Comparison of ENCODE assay signal across 19 cellular contexts in genomic region chr2:86233464-86233863, GRCh38.
"Had no signal": no experiment of that assay in that cellular context is flagged by ENCODE, and none has a peak within 500 bp of the region (broad histone marks: within the 10 kb centered on the region; RNA-seq: fewer than 3 reads in every experiment).

No MANE protein-coding gene starts in this region.

- H3K9me3 ChIP-seq: right atrium auricular region, tibial artery, uterus had no signal

- H3K4me1 ChIP-seq: uterus had no signal

- H3K4me2 ChIP-seq: hepatocyte had no signal

- H3K4me3 ChIP-seq: hepatocyte, right atrium auricular region, tibial artery, uterus had no signal

- DNase-seq: activated CD4-positive, alpha-beta memory T cell treated with anti-CD3 and anti-CD28 coated beads, Interleukin-2, amount 10 ng/mL, durations not matched to agents 7 days and 5 days; activated CD4-positive, alpha-beta T cell treated with anti-CD3 and anti-CD28 coated beads for 36 hours; activated naive CD4-positive, alpha-beta T cell treated with Interleukin-2 at 50 U/mL for 16 hours; activated naive CD8-positive, alpha-beta T cell treated with anti-CD3 and anti-CD28 coated beads, Interleukin-2, amount 50 U/mL, for 24 hours; activated T-cell treated with anti-CD3 and anti-CD28 coated beads, Interleukin-2, amount 50 U/mL, for 24 hours; anterior cingulate cortex; cortex of kidney; mesenchymal stem cell; naive thymus-derived CD8-positive, alpha-beta T cell; stimulated activated CD4-positive, alpha-beta T cell treated with anti-CD3 and anti-CD28 coated beads, Interleukin-12 subunit alpha, Interleukin-12 subunit beta, amount 100 ng/mL, for 4 hours; stimulated activated CD4-positive, alpha-beta T cell treated with anti-CD3 and anti-CD28 coated beads, Interleukin-1b, Interleukin-23, amount 100 ng/mL, for 48 hours; stimulated activated CD8-positive, alpha-beta memory T cell treated with anti-CD3 and anti-CD28 coated beads, Interleukin-4, amount 100 ng/mL, for 48 hours; stimulated activated naive CD4-positive, alpha-beta T cell treated with Interleukin-2 at 50 U/mL for 16 hours; T-helper 2 cell; tibial artery; uterus had no signal

- H3K4me3 Mint-ChIP-seq: activated CD4-positive, alpha-beta memory T cell treated with anti-CD3 and anti-CD28 coated beads, Interleukin-2, amount 10 ng/mL, durations not matched to agents 7 days and 5 days; activated CD4-positive, alpha-beta T cell treated with anti-CD3 and anti-CD28 coated beads for 36 hours; activated naive CD8-positive, alpha-beta T cell treated with anti-CD3 and anti-CD28 coated beads, Interleukin-2, amount 50 U/mL, for 24 hours; activated T-cell treated with anti-CD3 and anti-CD28 coated beads, Interleukin-2, amount 50 U/mL, for 24 hours; naive thymus-derived CD8-positive, alpha-beta T cell had no signal

- H3K27ac ChIP-seq: hepatocyte had no signal

- H2AFZ ChIP-seq: hepatocyte had no signal

- H3K36me3 Mint-ChIP-seq: naive thymus-derived CD8-positive, alpha-beta T cell had no signal

- H3K27me3 ChIP-seq: hepatocyte, right atrium auricular region, tibial artery, uterus had no signal

- ATAC-seq: activated CD4-positive, alpha-beta T cell treated with anti-CD3 and anti-CD28 coated beads for 36 hours; activated naive CD8-positive, alpha-beta T cell treated with anti-CD3 and anti-CD28 coated beads, Interleukin-2, amount 50 U/mL, for 24 hours; naive thymus-derived CD8-positive, alpha-beta T cell had no signal

- H3K79me2 ChIP-seq: hepatocyte had no signal

- H3K36me3 ChIP-seq: right atrium auricular region, uterus had no signal

- H3K27me3 Mint-ChIP-seq: activated naive CD8-positive, alpha-beta T cell treated with anti-CD3 and anti-CD28 coated beads, Interleukin-2, amount 50 U/mL, for 24 hours; activated T-cell treated with anti-CD3 and anti-CD28 coated beads, Interleukin-2, amount 50 U/mL, for 24 hours had no signal

- H3K9me3 Mint-ChIP-seq: activated CD4-positive, alpha-beta memory T cell treated with anti-CD3 and anti-CD28 coated beads, Interleukin-2, amount 10 ng/mL, durations not matched to agents 7 days and 5 days; activated naive CD8-positive, alpha-beta T cell treated with anti-CD3 and anti-CD28 coated beads, Interleukin-2, amount 50 U/mL, for 24 hours; activated T-cell treated with anti-CD3 and anti-CD28 coated beads, Interleukin-2, amount 50 U/mL, for 24 hours; activated T-helper 2 cell treated with anti-CD3 and anti-CD28 coated beads, Interferon-gamma antibody, Interleukin-2, Interleukin-4, amounts not matched to agents 10 μg/mL and 5 μg/mL and 100 μg/mL, durations not matched to agents 14 hours and 24 hours and 36 hours had no signal

- H3K27ac Mint-ChIP-seq: activated CD4-positive, alpha-beta memory T cell treated with anti-CD3 and anti-CD28 coated beads, Interleukin-2, amount 10 ng/mL, durations not matched to agents 7 days and 5 days; activated CD4-positive, alpha-beta T cell treated with anti-CD3 and anti-CD28 coated beads for 36 hours; activated naive CD8-positive, alpha-beta T cell treated with anti-CD3 and anti-CD28 coated beads, Interleukin-2, amount 50 U/mL, for 24 hours; activated T-cell treated with anti-CD3 and anti-CD28 coated beads, Interleukin-2, amount 50 U/mL, for 24 hours; activated T-helper 2 cell treated with anti-CD3 and anti-CD28 coated beads, Interferon-gamma antibody, Interleukin-2, Interleukin-4, amounts not matched to agents 10 μg/mL and 5 μg/mL and 100 μg/mL, durations not matched to agents 14 hours and 24 hours and 36 hours had no signal
